In the genomic region with DNA sequence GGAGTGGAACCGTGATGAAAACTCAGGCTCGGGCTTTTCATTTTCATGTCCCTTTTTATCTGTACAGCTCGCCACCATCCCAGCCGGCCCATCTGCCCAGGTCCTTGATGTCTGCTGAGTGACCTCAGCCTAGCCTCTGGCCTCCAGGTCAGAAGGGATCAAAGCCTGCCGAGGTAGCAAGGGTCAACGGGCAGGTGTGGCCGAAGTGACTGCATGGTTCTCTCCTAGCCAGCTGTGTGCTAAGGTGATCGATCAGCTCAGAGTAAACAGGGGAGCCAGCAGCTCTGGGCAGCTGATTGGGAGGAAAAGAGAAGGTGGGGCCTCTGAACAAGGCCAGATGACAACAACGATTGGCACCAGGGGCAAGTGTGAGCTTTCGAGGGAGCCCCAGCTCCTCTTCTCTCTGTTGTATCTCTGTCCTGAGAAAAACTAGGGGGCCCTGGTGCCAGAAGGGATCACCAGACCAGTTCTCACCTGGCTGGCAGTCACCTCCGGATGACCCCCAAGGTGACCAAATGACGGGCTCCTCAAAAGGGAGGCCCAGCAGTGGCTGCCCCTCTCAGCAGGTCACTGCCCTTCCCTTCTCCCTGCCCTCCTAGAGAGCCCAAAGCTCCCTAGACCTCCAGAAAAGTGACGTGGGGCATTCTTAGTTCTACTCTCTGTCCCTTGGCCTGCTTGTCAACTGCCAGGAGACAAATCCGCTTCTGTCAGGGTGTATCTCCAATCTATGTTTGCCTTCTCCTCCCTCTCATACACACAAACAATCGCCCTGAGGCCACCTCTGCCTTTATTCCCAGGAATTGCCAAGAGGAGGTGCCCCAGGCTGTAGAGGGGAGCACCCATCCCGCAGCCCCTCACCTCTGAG, we compare ENCODE assay signal across 1 cellular context.
TF ChIP-seq lines count a peak whose summit lies in the region.

No MANE protein-coding gene starts in this region.

TF ChIP-seq in liver, 16 proteins besides CTCF, POLR2A, EP300 and RAD21 (continued from another document):
- TF ChIP-seq REST (IDR thresholded peaks at IDR 0.05) (peak; percentile 65), TAF1 (conservative IDR thresholded peaks at IDR 0.05) (no peak), ATF3 (IDR thresholded peaks at IDR 0.05) (peak; percentile 83), RXRA (IDR thresholded peaks at IDR 0.05) (peak; percentile 100), YY1 (IDR thresholded peaks at IDR 0.05) (peak; percentile 76), HNF4A (conservative IDR thresholded peaks at IDR 0.05) (peak; percentile 97 to 98), MAX (IDR thresholded peaks at IDR 0.05) (peak; percentile 83), SP1 (IDR thresholded peaks at IDR 0.05) (peak; percentile 95), JUND (IDR thresholded peaks at IDR 0.05) (peak; percentile 86 to 94), FOXA1 (IDR thresholded peaks at IDR 0.05) (peak; percentile 96), HNF4G (IDR thresholded peaks at IDR 0.05) (peak; percentile 92), EGR1 (IDR thresholded peaks at IDR 0.05; ENCODE audit: low read depth in 2 of 2) (peak in 1 of 2 donors; percentile 51)
- TF ChIP-seq, protein P1, sequence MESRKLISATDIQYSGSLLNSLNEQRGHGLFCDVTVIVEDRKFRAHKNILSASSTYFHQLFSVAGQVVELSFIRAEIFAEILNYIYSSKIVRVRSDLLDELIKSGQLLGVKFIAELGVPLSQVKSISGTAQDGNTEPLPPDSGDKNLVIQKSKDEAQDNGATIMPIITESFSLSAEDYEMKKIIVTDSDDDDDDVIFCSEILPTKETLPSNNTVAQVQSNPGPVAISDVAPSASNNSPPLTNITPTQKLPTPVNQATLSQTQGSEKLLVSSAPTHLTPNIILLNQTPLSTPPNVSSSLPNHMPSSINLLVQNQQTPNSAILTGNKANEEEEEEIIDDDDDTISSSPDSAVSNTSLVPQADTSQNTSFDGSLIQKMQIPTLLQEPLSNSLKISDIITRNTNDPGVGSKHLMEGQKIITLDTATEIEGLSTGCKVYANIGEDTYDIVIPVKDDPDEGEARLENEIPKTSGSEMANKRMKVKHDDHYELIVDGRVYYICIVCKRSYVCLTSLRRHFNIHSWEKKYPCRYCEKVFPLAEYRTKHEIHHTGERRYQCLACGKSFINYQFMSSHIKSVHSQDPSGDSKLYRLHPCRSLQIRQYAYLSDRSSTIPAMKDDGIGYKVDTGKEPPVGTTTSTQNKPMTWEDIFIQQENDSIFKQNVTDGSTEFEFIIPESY (IDR thresholded peaks at IDR 0.05): peak; percentile 92
